1 cellular context compared by ENCODE assay signal in the genomic region with DNA sequence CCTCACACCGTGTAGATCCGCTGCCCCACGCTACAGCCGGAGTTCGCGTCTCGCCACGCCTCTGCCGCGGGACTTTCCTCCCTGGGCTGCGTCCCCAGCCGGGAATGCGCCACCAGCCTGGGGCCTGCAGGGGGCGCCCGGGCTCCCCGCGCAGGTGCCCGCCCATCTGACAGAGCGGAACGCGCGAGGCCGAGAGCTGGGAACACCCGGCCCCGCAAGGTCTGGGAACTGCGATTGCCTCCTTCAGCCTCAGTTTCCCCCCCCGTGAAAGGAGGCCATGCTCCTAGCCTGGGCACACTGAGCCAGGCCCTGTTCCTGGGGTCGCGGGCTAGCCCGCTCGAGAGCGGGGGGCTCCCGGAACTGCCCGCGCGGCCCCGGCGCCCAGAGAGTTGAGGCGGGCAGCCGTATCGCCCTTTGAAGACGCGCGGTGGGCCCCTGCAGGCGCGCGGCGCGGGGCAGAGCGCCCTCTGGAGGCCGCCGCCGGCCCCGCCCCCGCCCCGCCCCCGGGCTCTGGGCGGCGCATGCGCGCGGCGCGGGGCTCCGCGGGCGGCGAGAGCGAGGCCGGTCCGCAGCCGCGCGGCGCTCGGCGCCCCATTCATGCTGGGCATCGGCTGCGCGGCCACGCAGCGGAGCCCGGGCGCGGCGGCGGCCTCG.
TF ChIP-seq lines count a peak whose summit lies in the region.

A gene (plus strand): TSS at position 594 of the 654 bp plus-strand sequence. CDS start 5,479 bp downstream, outside the sequence.

TF ChIP-seq in WTC11, 78 proteins besides CTCF, POLR2A, EP300 and RAD21 (continued from another document):
- TF ChIP-seq, protein P1, sequence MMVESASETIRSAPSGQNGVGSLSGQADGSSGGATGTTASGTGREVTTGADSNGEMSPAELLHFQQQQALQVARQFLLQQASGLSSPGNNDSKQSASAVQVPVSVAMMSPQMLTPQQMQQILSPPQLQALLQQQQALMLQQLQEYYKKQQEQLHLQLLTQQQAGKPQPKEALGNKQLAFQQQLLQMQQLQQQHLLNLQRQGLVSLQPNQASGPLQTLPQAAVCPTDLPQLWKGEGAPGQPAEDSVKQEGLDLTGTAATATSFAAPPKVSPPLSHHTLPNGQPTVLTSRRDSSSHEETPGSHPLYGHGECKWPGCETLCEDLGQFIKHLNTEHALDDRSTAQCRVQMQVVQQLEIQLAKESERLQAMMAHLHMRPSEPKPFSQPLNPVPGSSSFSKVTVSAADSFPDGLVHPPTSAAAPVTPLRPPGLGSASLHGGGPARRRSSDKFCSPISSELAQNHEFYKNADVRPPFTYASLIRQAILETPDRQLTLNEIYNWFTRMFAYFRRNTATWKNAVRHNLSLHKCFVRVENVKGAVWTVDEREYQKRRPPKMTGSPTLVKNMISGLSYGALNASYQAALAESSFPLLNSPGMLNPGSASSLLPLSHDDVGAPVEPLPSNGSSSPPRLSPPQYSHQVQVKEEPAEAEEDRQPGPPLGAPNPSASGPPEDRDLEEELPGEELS (CRISPR knock-in tag; IDR thresholded peaks at IDR 0.05): peak; percentile 84
